Comparison of ENCODE assay signal across 8 cellular contexts in the genomic region with DNA sequence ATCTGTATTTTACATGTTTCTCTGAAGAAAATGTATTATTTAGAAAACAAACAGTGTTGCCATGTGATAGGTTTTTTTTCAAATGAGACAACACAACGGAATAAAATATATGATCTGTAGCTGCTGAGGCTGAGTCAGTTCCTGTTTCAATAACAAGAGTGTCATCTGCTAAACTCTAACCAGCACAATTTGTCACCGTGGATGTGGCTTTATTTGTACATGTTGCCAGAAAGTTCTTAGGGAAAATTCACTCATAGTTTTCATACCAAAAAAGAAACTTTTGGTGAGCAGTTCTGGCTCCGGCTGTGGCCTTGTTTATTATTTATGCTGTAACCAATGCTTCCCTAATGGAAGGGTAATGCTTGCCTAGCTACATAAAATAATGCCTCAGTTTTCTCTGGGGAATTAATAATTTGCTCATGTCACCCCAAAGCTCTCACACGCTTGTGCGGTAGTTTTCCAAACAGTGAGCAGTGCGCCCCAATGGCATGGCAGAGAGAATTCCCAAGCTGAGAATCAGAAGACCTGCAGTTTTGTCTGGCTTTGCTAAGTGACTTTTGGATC. TPM values are rescaled to one million over a fixed set of nuclear protein-coding genes. Genes with fewer than 3 reads are reported as not detected.
DNase-seq lines count a peak whose midpoint lies in the region; ATAC-seq and TF ChIP-seq lines count a peak whose summit lies in the region.

No MANE protein-coding gene starts in this region.

- H3F3A ChIP-seq in MM.1S (ENCODE audit: insufficient read depth, low read length), result peaks cover 29% of the 10 kb centered on the region

- H3K27me3 Mint-ChIP-seq in CD8-positive, alpha-beta memory T cell, result no peaks in the 10 kb centered on the region
- no peaks in the 10 kb centered on the region for H3K27me3 Mint-ChIP-seq in activated T-cell treated with anti-CD3 and anti-CD28 coated beads, Interleukin-2, amount 50 U/mL, for 24 hours
- H3K27me3 Mint-ChIP-seq in stimulated activated memory B cell treated with anti-CD40 and anti-IgM and Interleukin-4, amounts not matched to agents 10 μg/mL and 1 μg/mL and 100 μg/mL, for 72 hours, result no peaks in the 10 kb centered on the region

- H3K27ac Mint-ChIP-seq in CD8-positive, alpha-beta memory T cell, result peak overlapping the region in 1 of 8 donors; percentile 99
- H3K27ac Mint-ChIP-seq in activated T-cell treated with anti-CD3 and anti-CD28 coated beads, Interleukin-2, amount 50 U/mL, for 24 hours, result no peak overlapping the region
- H3K27ac Mint-ChIP-seq in stimulated activated memory B cell treated with anti-CD40 and anti-IgM and Interleukin-4, amounts not matched to agents 10 μg/mL and 1 μg/mL and 100 μg/mL, for 72 hours, result no peak overlapping the region

- peak overlapping the region; percentile 92 for H3K4me2 ChIP-seq in MM.1S (ENCODE audit: low read depth, low read length)

- H3K4me3 ChIP-seq in CD8-positive, alpha-beta memory T cell (ENCODE audit: low read length), result peak overlapping the region; percentile 27
- peak overlapping the region; percentile 50 for H3K4me3 ChIP-seq in MM.1S (ENCODE audit: low read length)

- no peaks in the 10 kb centered on the region for H3K36me3 Mint-ChIP-seq in CD8-positive, alpha-beta memory T cell
- H3K36me3 Mint-ChIP-seq in activated T-cell treated with anti-CD3 and anti-CD28 coated beads, Interleukin-2, amount 50 U/mL, for 24 hours (ENCODE audit: low read depth), result no peaks in the 10 kb centered on the region
- H3K36me3 Mint-ChIP-seq in stimulated activated memory B cell treated with anti-CD40 and anti-IgM and Interleukin-4, amounts not matched to agents 10 μg/mL and 1 μg/mL and 100 μg/mL, for 72 hours, result no peaks in the 10 kb centered on the region

- H2AFZ ChIP-seq in MM.1S (ENCODE audit: low read length), result no peak overlapping the region

- no peaks in the 10 kb centered on the region for H3K9me3 Mint-ChIP-seq in CD8-positive, alpha-beta memory T cell
- no peaks in the 10 kb centered on the region for H3K9me3 Mint-ChIP-seq in activated T-cell treated with anti-CD3 and anti-CD28 coated beads, Interleukin-2, amount 50 U/mL, for 24 hours
- no peaks in the 10 kb centered on the region for H3K9me3 Mint-ChIP-seq in stimulated activated memory B cell treated with anti-CD40 and anti-IgM and Interleukin-4, amounts not matched to agents 10 μg/mL and 1 μg/mL and 100 μg/mL, for 72 hours

- peak; percentile 39 for ATAC-seq in GM21515 (IDR thresholded peaks at IDR 0.05; ENCODE audit: unreplicated experiment)
- ATAC-seq in foreskin keratinocyte, result peak; percentile 7
- peak; percentile 69 for ATAC-seq in stimulated activated memory B cell treated with anti-CD40 and anti-IgM and Interleukin-4, amounts not matched to agents 10 μg/mL and 1 μg/mL and 100 μg/mL, for 72 hours
- ATAC-seq in HG03457 (IDR thresholded peaks at IDR 0.05; ENCODE audit: unreplicated experiment), result no peak

- CTCF ChIA-PET in CD8-positive, alpha-beta memory T cell (lab: Charles Lee), result interaction anchor here (11.0 kb wide), 1 partner anchor 22 kb away, joined by 120 read pairs; a partner anchor contains a TSS

- POLR2A ChIA-PET in CD8-positive, alpha-beta memory T cell (lab: Charles Lee), result interaction anchor here (0.5 to 15.3 kb wide), 11 partner anchors 12 to 275 kb away, joined by 3 to 505 read pairs (median 4); a partner anchor contains a TSS

- H3K4me1 Mint-ChIP-seq in CD8-positive, alpha-beta memory T cell, result peaks cover 7 to 12% (median 10%) of the 10 kb centered on the region in 3 donors
- H3K4me1 Mint-ChIP-seq in activated T-cell treated with anti-CD3 and anti-CD28 coated beads, Interleukin-2, amount 50 U/mL, for 24 hours (ENCODE audit: low read depth), result peaks cover 10% of the 10 kb centered on the region
- H3K4me1 Mint-ChIP-seq in stimulated activated memory B cell treated with anti-CD40 and anti-IgM and Interleukin-4, amounts not matched to agents 10 μg/mL and 1 μg/mL and 100 μg/mL, for 72 hours, result peaks cover 59% of the 10 kb centered on the region

- H3K4me1 ChIP-seq in CD8-positive, alpha-beta memory T cell (ENCODE audit: insufficient read depth, low read length), result peaks cover 95% of the 10 kb centered on the region
- H3K4me1 ChIP-seq in MM.1S (ENCODE audit: low read length) (peaks cover 34% of the 10 kb centered on the region), foreskin keratinocyte (peaks cover 25% of the 10 kb centered on the region)

- H3K9me3 ChIP-seq in CD8-positive, alpha-beta memory T cell (ENCODE audit: low read length), result no peaks in the 10 kb centered on the region
- no peaks in the 10 kb centered on the region for H3K9me3 ChIP-seq in MM.1S (replicated peaks; ENCODE audit: insufficient read depth, low read length)

- no peaks in the 10 kb centered on the region for H3K9me2 ChIP-seq in MM.1S (replicated peaks; ENCODE audit: insufficient read depth, low read length)

- peak overlapping the region; percentile 44 to 87 (median 76) for H3K4me3 Mint-ChIP-seq in CD8-positive, alpha-beta memory T cell
- H3K4me3 Mint-ChIP-seq in activated T-cell treated with anti-CD3 and anti-CD28 coated beads, Interleukin-2, amount 50 U/mL, for 24 hours, result peak overlapping the region; percentile 71
- peak overlapping the region; percentile 18 for H3K4me3 Mint-ChIP-seq in stimulated activated memory B cell treated with anti-CD40 and anti-IgM and Interleukin-4, amounts not matched to agents 10 μg/mL and 1 μg/mL and 100 μg/mL, for 72 hours

- TF ChIP-seq CTCF in MM.1S (IDR thresholded peaks at IDR 0.05; ENCODE audit: low read length) (no peak), foreskin keratinocyte (conservative IDR thresholded peaks at IDR 0.05) (no peak)

- H3K36me3 ChIP-seq in CD8-positive, alpha-beta memory T cell (ENCODE audit: insufficient read depth, low read length), result no peaks in the 10 kb centered on the region
- no peaks in the 10 kb centered on the region for H3K36me3 ChIP-seq in MM.1S (replicated peaks; ENCODE audit: insufficient read depth, low read length)

- peak overlapping the region; percentile 95 for H3K9ac ChIP-seq in MM.1S (ENCODE audit: low read length)

- peak overlapping the region; percentile 98 for H3K27ac ChIP-seq in CD8-positive, alpha-beta memory T cell (ENCODE audit: low read depth, low read length)
- H3K27ac ChIP-seq in MM.1S (ENCODE audit: low read length) (peak overlapping the region; percentile 98), foreskin keratinocyte (peak overlapping the region; percentile 99)

- DNase-seq in CD8-positive, alpha-beta memory T cell, result peak; percentile 25 to 88 (median 76)
- DNase-seq in MM.1S (peak; percentile 88), foreskin keratinocyte (peak; percentile 86 to 94), iPS-NIHi11 (ENCODE audit: low spot score) (no peak)
- no peak for DNase-seq in activated T-cell treated with anti-CD3 and anti-CD28 coated beads, Interleukin-2, amount 50 U/mL, for 24 hours

- H3K27me3 ChIP-seq in CD8-positive, alpha-beta memory T cell (ENCODE audit: insufficient read depth, low read length, poor library complexity, severe bottlenecking), result no peaks in the 10 kb centered on the region
- H3K27me3 ChIP-seq in MM.1S (replicated peaks; ENCODE audit: insufficient read depth, low read length) (no peaks in the 10 kb centered on the region), foreskin keratinocyte (no peaks in the 10 kb centered on the region)

- H4K20me1 ChIP-seq in MM.1S (ENCODE audit: insufficient read depth, low read length), result no peaks in the 10 kb centered on the region

- no peaks in the 10 kb centered on the region for H3K79me2 ChIP-seq in MM.1S (ENCODE audit: low read length)

RNA-seq across cellular contexts. Expression of a gene that starts 20.3 kb away (rescaled TPM):
- total RNA-seq in CD8-positive, alpha-beta memory T cell, result 100 to 1,000 TPM; 187 to 192 TPM
- polyA plus RNA-seq in CD8-positive, alpha-beta memory T cell, result 883 TPM
- total RNA-seq in foreskin keratinocyte, result 133 and 156 TPM in 2 replicates
- 42.0 and 42.5 TPM in 2 replicates for polyA plus RNA-seq in foreskin keratinocyte

Comparison
In these comparisons a context has a peak if more than half of its experiments do, and no peak if none do; other contexts are left out.
1. DNase-seq: peak in CD8-positive, alpha-beta memory T cell (5 of 5), MM.1S (single experiment) and foreskin keratinocyte (2 of 2); none in activated T-cell treated with anti-CD3 and anti-CD28 coated beads, Interleukin-2, amount 50 U/mL, for 24 hours (single experiment) and iPS-NIHi11 (single experiment).
2. H3K4me3 Mint-ChIP-seq: peak in every context shown above with its lines; median percentile 76 in CD8-positive, alpha-beta memory T cell; 71 in activated T-cell treated with anti-CD3 and anti-CD28 coated beads, Interleukin-2, amount 50 U/mL, for 24 hours; 18 in stimulated activated memory B cell treated with anti-CD40 and anti-IgM and Interleukin-4, amounts not matched to agents 10 μg/mL and 1 μg/mL and 100 μg/mL, for 72 hours.
3. Peak in every context shown above with its lines, with median percentiles within 50 percentile points of each other: H3K27ac ChIP-seq.